ENCODE assay signal across 14 cellular contexts in genomic region chr9:124574944-124575343, GRCh38.
DNase-seq lines count a peak whose midpoint lies in the region; ATAC-seq, FAIRE-seq and TF ChIP-seq lines count a peak whose summit lies in the region.
"Had no signal": no experiment of that assay in that cellular context is flagged by ENCODE, and none has a peak within 500 bp of the region (broad histone marks: within the 10 kb centered on the region; RNA-seq: fewer than 3 reads in every experiment).

No MANE protein-coding gene starts in this region.

- no peaks in the 10 kb centered on the region for H3K9me3 ChIP-seq in endothelial cell of umbilical vein (replicated peaks; ENCODE audit: control insufficient read depth, insufficient read depth, low read length)
- H3K9me3 ChIP-seq in right cardiac atrium (ENCODE audit: control insufficient read depth, low read length), result no peaks in the 10 kb centered on the region
- H3K9me3 ChIP-seq: right atrium auricular region, uterus had no signal

- TF ChIP-seq CTCF in endothelial cell of umbilical vein (IDR thresholded peaks at IDR 0.05; ENCODE audit: extremely low read depth in 1 of 2, insufficient read depth in 1 of 2, low read depth in 1 of 2, low read length in 2 of 2), result no peak

- no peaks in the 10 kb centered on the region for H3K9me1 ChIP-seq in endothelial cell of umbilical vein (replicated peaks; ENCODE audit: control insufficient read depth, extremely low read depth, insufficient read depth, low read length)

- FAIRE-seq in endothelial cell of umbilical vein (lab: Jason Lieb, UNC), result peak; percentile 88

- H3K4me1 ChIP-seq in endothelial cell of umbilical vein (ENCODE audit: control insufficient read depth, extremely low read depth, insufficient read depth, low read length) (peaks cover 2% of the 10 kb centered on the region), right cardiac atrium (ENCODE audit: control insufficient read depth, insufficient read depth, low read length) (no peaks in the 10 kb centered on the region)
- H3K4me1 ChIP-seq: right atrium auricular region, uterus had no signal

- dilution Hi-C loops in endothelial cell of umbilical vein (cut with MboI; ENCODE audit: extremely low pct_ligation_motif_present, low sequenced_read_pairs), result no loop called here

- ATAC-seq in right cardiac atrium, result no peak

- no peak overlapping the region for H3K4me2 ChIP-seq in endothelial cell of umbilical vein (ENCODE audit: insufficient read depth, low read length)

- 83% methylated on average over 5 of the region's 5 CpGs for WGBS in right cardiac atrium

- peak; percentile 95 for DNase-seq in ELR (ENCODE audit: low read depth)
- peak; percentile 80 for DNase-seq in LoVo (ENCODE audit: low spot score)
- peak; percentile 35 for DNase-seq in endothelial cell of umbilical vein (ENCODE audit: low read depth, low spot score)
- DNase-seq in skeletal muscle cell (ENCODE audit: low read depth), result peak; percentile 80
- no peak for DNase-seq in right cardiac atrium
- no peak for DNase-seq in Ammon's horn (ENCODE audit: low spot score)
- no peak for DNase-seq in DMS79 (lab: John Stamatoyannopoulos, UW)
- DNase-seq: activated CD8-positive, alpha-beta memory T cell treated with anti-CD3 and anti-CD28 coated beads for 24 hours; effector memory CD4-positive, alpha-beta T cell; GDM1; NCI-H1048; NCI-H69; uterus had no signal

- intact Hi-C loops in endothelial cell of umbilical vein (cut with micrococcal nuclease), result no loop called here
- intact Hi-C loops in right cardiac atrium (cut with DNase I), result no loop called here

- no peaks in the 10 kb centered on the region for H3K79me2 ChIP-seq in endothelial cell of umbilical vein (ENCODE audit: control insufficient read depth, insufficient read depth, low read length)

- POLR2A ChIA-PET in endothelial cell of umbilical vein (lab: Charles Lee), result no interaction called here

- TF ChIP-seq POLR2A in endothelial cell of umbilical vein (IDR thresholded peaks at IDR 0.05; ENCODE audit: low read depth, low read length), result no peak

- H2AFZ ChIP-seq in endothelial cell of umbilical vein (ENCODE audit: low read depth, low read length), result no peak overlapping the region

- BruUV-seq in endothelial cell of umbilical vein (replicated peaks; lab: Mats Ljungman, UMichigan), result no TSS peak

- no peaks in the 10 kb centered on the region for H4K20me1 ChIP-seq in endothelial cell of umbilical vein (replicated peaks; ENCODE audit: control insufficient read depth, extremely low read depth, insufficient read depth, low read length)

- no peak overlapping the region for H3K9ac ChIP-seq in endothelial cell of umbilical vein (replicated peaks; ENCODE audit: extremely low read depth, insufficient read depth, low read length)

- H3K27ac ChIP-seq in endothelial cell of umbilical vein (ENCODE audit: insufficient read depth, low read depth, low read length), result no peak overlapping the region
- no peak overlapping the region for H3K27ac ChIP-seq in right cardiac atrium (ENCODE audit: low read length)
- H3K27ac ChIP-seq: right atrium auricular region, uterus had no signal

- no peaks in the 10 kb centered on the region for H3K36me3 ChIP-seq in endothelial cell of umbilical vein (ENCODE audit: control insufficient read depth in 2 of 2, extremely low read depth in 1 of 2, insufficient read depth in 2 of 2, low read length in 2 of 2)
- H3K36me3 ChIP-seq: right atrium auricular region, uterus had no signal

- CTCF ChIA-PET in endothelial cell of umbilical vein (lab: Charles Lee), result interaction anchor here (0.6 to 3.1 kb wide), 9 partner anchors 8 to 136 kb away, joined by 3 to 14 read pairs (median 6); no protein-coding TSS in a partner anchor

- H3K4me3 ChIP-seq in endothelial cell of umbilical vein (replicated peaks in 1 of 3; ENCODE audit: insufficient read depth in 1 of 3, low read depth in 1 of 3, low read length in 3 of 3) (no peak overlapping the region), skeletal muscle cell (ENCODE audit: low read depth, low read length) (no peak overlapping the region), right cardiac atrium (ENCODE audit: low read length) (no peak overlapping the region)
- H3K4me3 ChIP-seq: right atrium auricular region, uterus had no signal

- H3K27me3 ChIP-seq in endothelial cell of umbilical vein (ENCODE audit: control insufficient read depth in 2 of 2, insufficient read depth in 2 of 2, low read length in 2 of 2), result peaks cover 5% of the 10 kb centered on the region in 2 experiments
- no peaks in the 10 kb centered on the region for H3K27me3 ChIP-seq in right cardiac atrium (ENCODE audit: control insufficient read depth, insufficient read depth)
- H3K27me3 ChIP-seq: right atrium auricular region, uterus had no signal

TF ChIP-seq in endothelial cell of umbilical vein, 7 proteins besides CTCF, POLR2A, EP300 and RAD21:
- no peak for TF ChIP-seq EZH2 (IDR thresholded peaks at IDR 0.05; ENCODE audit: borderline replicate concordance, low read depth, low read length, severe bottlenecking)
- TF ChIP-seq FOS (IDR thresholded peaks at IDR 0.05; ENCODE audit: borderline replicate concordance, insufficient read depth, low read length), result peak; percentile 31
- no peak for TF ChIP-seq MYC (IDR thresholded peaks at IDR 0.05; ENCODE audit: low read depth, low read length)
TF ChIP-seq in endothelial cell of umbilical vein: peak in this region for 1.

Comparison
In these comparisons a context has a peak if more than half of its experiments do, and no peak if none do; other contexts are left out.
1. DNase-seq: peak in ELR (single experiment), LoVo (single experiment), endothelial cell of umbilical vein (single experiment) and skeletal muscle cell (single experiment); none in right cardiac atrium (0 of 3), Ammon's horn (single experiment) and DMS79 (single experiment).